12 cellular contexts compared by ENCODE assay signal in the genomic region with DNA sequence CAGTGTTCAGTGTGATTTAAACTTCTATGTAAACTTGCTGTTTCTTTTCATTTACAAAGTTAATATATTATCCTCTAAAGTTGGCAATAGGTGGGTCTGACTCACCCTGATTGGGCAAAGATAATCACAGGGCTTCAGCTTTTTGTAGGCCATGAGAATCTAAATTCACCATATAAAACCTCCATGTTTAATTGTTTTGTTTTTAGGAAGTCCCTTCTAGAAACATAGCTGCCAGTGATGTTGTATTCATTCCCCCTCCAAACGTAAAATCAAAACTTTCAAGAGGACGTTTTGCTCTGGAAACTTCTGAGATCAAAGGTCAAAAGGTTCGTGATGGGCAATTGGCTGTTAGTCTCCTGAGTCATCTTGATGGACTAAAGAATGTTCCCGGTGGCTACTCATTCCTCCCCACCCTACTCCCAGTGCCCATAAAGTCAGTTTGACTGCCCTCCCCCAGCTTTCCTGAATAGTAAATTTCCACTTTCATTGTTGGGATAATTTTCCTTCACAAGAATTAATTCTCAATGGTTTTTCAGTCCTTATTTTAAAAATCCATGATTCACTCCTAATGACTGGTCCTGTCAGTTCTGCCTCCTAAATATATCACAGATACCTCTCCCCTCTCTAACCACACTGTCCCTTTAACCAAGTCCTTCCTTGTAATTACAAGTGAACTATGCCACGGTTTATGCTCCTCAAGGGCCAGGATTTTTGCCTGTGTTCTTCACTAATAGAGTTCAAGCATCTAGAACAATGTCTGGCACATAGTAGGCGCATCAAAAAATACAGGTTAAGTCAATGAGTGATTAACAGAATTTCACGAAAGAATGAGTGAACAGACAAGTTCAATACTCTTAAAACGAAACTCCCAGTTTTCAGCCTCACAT.
DNase-seq lines count a peak whose midpoint lies in the region; ATAC-seq, FAIRE-seq and TF ChIP-seq lines count a peak whose summit lies in the region.
"Had no signal": no experiment of that assay in that cellular context is flagged by ENCODE, and none has a peak within 500 bp of the region (broad histone marks: within the 10 kb centered on the region; RNA-seq: fewer than 3 reads in every experiment).

No MANE protein-coding gene starts in this region.

- no peak overlapping the region for H4K5ac ChIP-seq in mesendoderm (ENCODE audit: low read length)

- no peak overlapping the region for H4K8ac ChIP-seq in mesendoderm (ENCODE audit: low read depth, low read length)

- no peak for TF ChIP-seq POLR2A in gastrocnemius medialis (IDR thresholded peaks at IDR 0.05)

- no peak overlapping the region for H2BK5ac ChIP-seq in mesendoderm (ENCODE audit: low read length)

- H2BK120ac ChIP-seq in mesendoderm (ENCODE audit: low read depth, low read length): no peak overlapping the region

- H3K27me3 ChIP-seq in bronchial epithelial cell (ENCODE audit: control insufficient read depth, insufficient read depth, low read length) (no peaks in the 10 kb centered on the region), mesendoderm (ENCODE audit: insufficient read depth, low read length, poor library complexity) (no peaks in the 10 kb centered on the region), gastrocnemius medialis (no peaks in the 10 kb centered on the region)
- H3K27me3 ChIP-seq: pancreas, Peyer's patch had no signal

- no peak overlapping the region for H3K9ac ChIP-seq in mesendoderm (ENCODE audit: low read length)

- WGBS in mesendoderm (ENCODE audit: extremely low coverage, insufficient coverage, low lambda C conversion rate): no CpG with 5 or more reads among the region's 8 CpGs

- H3K18ac ChIP-seq in mesendoderm (ENCODE audit: low read length): no peak overlapping the region

- H3K27ac ChIP-seq in mesendoderm (ENCODE audit: low read depth, low read length) (no peak overlapping the region), gastrocnemius medialis (no peak overlapping the region)

- H2BK15ac ChIP-seq in mesendoderm (replicated peaks; ENCODE audit: low read depth): no peak overlapping the region

- H3K36me3 ChIP-seq in bronchial epithelial cell (ENCODE audit: control insufficient read depth, insufficient read depth, low read length) (no peaks in the 10 kb centered on the region), mesendoderm (ENCODE audit: control insufficient read depth, insufficient read depth, low read length) (no peaks in the 10 kb centered on the region), gastrocnemius medialis (no peaks in the 10 kb centered on the region)
- H3K36me3 ChIP-seq: pancreas, Peyer's patch had no signal

- DNase-seq in D721Med (ENCODE audit: insufficient read length, low spot score): no peak
- DNase-seq in HuH-7 (ENCODE audit: low spot score): peak; percentile 7
- DNase-seq in bronchial epithelial cell (ENCODE audit: low read depth): peak; percentile 15
- DNase-seq in mesendoderm: peak; percentile 19
- DNase-seq in stimulated activated CD4-positive, alpha-beta T cell treated with anti-CD3 and anti-CD28 coated beads, Interleukin-4, amount 100 ng/mL, for 24 hours: no peak
- DNase-seq in gastrocnemius medialis: no peak
- no peak for DNase-seq in activated CD8-positive, alpha-beta memory T cell treated with anti-CD3 and anti-CD28 coated beads, Interleukin-2, amount 50 U/mL, for 4 hours
- DNase-seq: activated CD4-positive, alpha-beta memory T cell treated with anti-CD3 and anti-CD28 coated beads, Interleukin-2, amount 10 ng/mL, durations not matched to agents 7 days and 5 days; pancreas had no signal

- H3K4ac ChIP-seq in mesendoderm (ENCODE audit: low read depth, low read length): no peak overlapping the region

- TF ChIP-seq CTCF in D721Med (IDR thresholded peaks at IDR 0.05; ENCODE audit: insufficient read depth, missing control alignments): no peak
- TF ChIP-seq CTCF in bronchial epithelial cell (IDR thresholded peaks at IDR 0.05; ENCODE audit: insufficient read depth, low read length, severe bottlenecking): no peak
- TF ChIP-seq CTCF in gastrocnemius medialis (IDR thresholded peaks at IDR 0.05 in 4 of 5, conservative IDR thresholded peaks at IDR 0.05 in 1 of 5): no peak

- no peak overlapping the region for H2AK5ac ChIP-seq in mesendoderm (ENCODE audit: low read length)

- no peaks in the 10 kb centered on the region for H3K79me1 ChIP-seq in mesendoderm (ENCODE audit: low read length)

- H3K4me2 ChIP-seq in mesendoderm (ENCODE audit: low read length): no peak overlapping the region

- H3K79me2 ChIP-seq in mesendoderm (ENCODE audit: control insufficient read depth, insufficient read depth, low read length): no peaks in the 10 kb centered on the region

- in situ Hi-C loops in gastrocnemius medialis (cut with MboI; ENCODE audit: low sequenced_read_pairs in 4 of 4): no loop called here

- FAIRE-seq in D721Med (lab: Jason Lieb, UNC) (peak; percentile 79), bronchial epithelial cell (lab: Jason Lieb, UNC) (no peak)
- FAIRE-seq: G401.6, pancreas had no signal

- no peak overlapping the region for H3K23ac ChIP-seq in mesendoderm (ENCODE audit: low read length)

- H3K4me1 ChIP-seq in mesendoderm (ENCODE audit: control insufficient read depth, low read depth, low read length): no peaks in the 10 kb centered on the region
- H3K4me1 ChIP-seq in gastrocnemius medialis: peaks cover 8 to 9% of the 10 kb centered on the region in 2 donors
- H3K4me1 ChIP-seq: Peyer's patch had no signal

- ATAC-seq in gastrocnemius medialis (no peak), HG03039 (IDR thresholded peaks at IDR 0.05; ENCODE audit: unreplicated experiment) (no peak)

- no peak overlapping the region for H3K4me3 ChIP-seq in bronchial epithelial cell (ENCODE audit: low read depth, low read length)
- H3K4me3 ChIP-seq in mesendoderm (ENCODE audit: low read length): no peak overlapping the region
- no peak overlapping the region for H3K4me3 ChIP-seq in gastrocnemius medialis

- intact Hi-C loops in gastrocnemius medialis (cut with DNase I; ENCODE audit: low total_unique reads): no loop called here

- no peak overlapping the region for H3K56ac ChIP-seq in mesendoderm (ENCODE audit: low read length)

- H3K9me3 ChIP-seq in gastrocnemius medialis: no peaks in the 10 kb centered on the region
- H3K9me3 ChIP-seq: pancreas, Peyer's patch had no signal

Comparison
In these comparisons a context has a peak if more than half of its experiments do, and no peak if none do; other contexts are left out.
1. DNase-seq: peak in HuH-7 (single experiment), bronchial epithelial cell (single experiment) and mesendoderm (single experiment); none in D721Med (single experiment), stimulated activated CD4-positive, alpha-beta T cell treated with anti-CD3 and anti-CD28 coated beads, Interleukin-4, amount 100 ng/mL, for 24 hours (single experiment), gastrocnemius medialis (0 of 2) and activated CD8-positive, alpha-beta memory T cell treated with anti-CD3 and anti-CD28 coated beads, Interleukin-2, amount 50 U/mL, for 4 hours (single experiment).